ENCODE assay signal across 9 cellular contexts in genomic region chr22:23993581-23994177, GRCh38. TPM values are rescaled to one million over a fixed set of nuclear protein-coding genes. Genes with fewer than 3 reads are reported as not detected.
DNase-seq lines count a peak whose midpoint lies in the region; ATAC-seq, FAIRE-seq and TF ChIP-seq lines count a peak whose summit lies in the region.
"Not testable (repeated sequence)": the region's sequence is repeated elsewhere in the genome, so short reads cannot be mapped to it uniquely, and the experiment has no call there.
"Had no signal": no experiment of that assay in that cellular context is flagged by ENCODE, and none has a peak within 500 bp of the region (broad histone marks: within the 10 kb centered on the region; RNA-seq: fewer than 3 reads in every experiment).

No MANE protein-coding gene starts in this region.

- BruUV-seq in HCT116 (replicated peaks; lab: Mats Ljungman, UMichigan); HepG2 (replicated peaks; lab: Mats Ljungman, UMichigan): not testable (repeated sequence)

- TF ChIP-seq EP300 in HepG2 (IDR thresholded peaks at IDR 0.05; ENCODE audit: low read depth in 2 of 2, low read length in 2 of 2); HepG2 (CRISPR knock-in tag; IDR thresholded peaks at IDR 0.05; ENCODE audit: borderline replicate concordance): not testable (repeated sequence)

- not testable (repeated sequence) for H3K27me3 Mint-ChIP-seq in T-helper 17 cell

- DNase-seq in HCT116 (ENCODE audit: low read depth, low spot score) (peak; percentile 22), NCI-H2171 (lab: John Stamatoyannopoulos, UW) (peak; percentile 25), body of pancreas (peak; percentile 42 to 64 (median 52))
- not testable (repeated sequence) for DNase-seq in T-helper 17 cell; HepG2 (ENCODE audit: low spot score)

- not testable (repeated sequence) for TF ChIP-seq POLR2A in HCT116 (IDR thresholded peaks at IDR 0.05; ENCODE audit: borderline replicate concordance, extremely low read depth, insufficient read depth, insufficient read length); body of pancreas (IDR thresholded peaks at IDR 0.05); HepG2 (IDR thresholded peaks at IDR 0.05; ENCODE audit: insufficient read depth in 1 of 2, low read depth in 2 of 2, low read length in 2 of 2)

- in situ Hi-C loops in HepG2 (cut with HindIII; ENCODE audit: extremely low pct_ligation_motif_present, low pct_unique_long_range_greater_than_20kb): not testable (repeated sequence)

- not testable (repeated sequence) for H3K36me3 ChIP-seq in HCT116 (ENCODE audit: control insufficient read depth in 1 of 2, insufficient read depth in 2 of 2, low read length in 2 of 2); body of pancreas (replicated peaks in 1 of 2; ENCODE audit: insufficient read depth in 1 of 2, low read depth in 2 of 2); HepG2 (replicated peaks in 1 of 2; ENCODE audit: control insufficient read depth in 1 of 2, insufficient read depth in 2 of 2, low read length in 2 of 2)

- H3K4me1 ChIP-seq in HCT116 (ENCODE audit: control insufficient read depth in 1 of 2, insufficient read depth in 2 of 2, low read length in 2 of 2); body of pancreas; HepG2 (ENCODE audit: insufficient read depth, low read length): not testable (repeated sequence)

- peak; percentile 86 for ATAC-seq in HCT116
- not testable (repeated sequence) for ATAC-seq in T-helper 17 cell, HepG2
- ATAC-seq in body of pancreas: peak; percentile 59

- not testable (repeated sequence) for H3K27ac ChIP-seq in HCT116 (ENCODE audit: low read depth, low read length); body of pancreas; HepG2 (ENCODE audit: extremely low read length, insufficient read depth, low read length)

- H3K9me3 ChIP-seq in HCT116 (ENCODE audit: control insufficient read depth in 1 of 2, insufficient read depth in 1 of 2, low read depth in 1 of 2, low read length in 2 of 2); T-helper 17 cell (ENCODE audit: control insufficient read depth, low read length, poor library complexity, severe bottlenecking); body of pancreas; HepG2 (ENCODE audit: low read length): not testable (repeated sequence)

- not testable (repeated sequence) for H3K27me3 ChIP-seq in HCT116 (ENCODE audit: insufficient read depth, low read length); body of pancreas; HepG2 (ENCODE audit: control insufficient read depth in 1 of 2, insufficient read depth in 2 of 2, low read length in 2 of 2)

- not testable (repeated sequence) for H3K79me2 ChIP-seq in HCT116 (ENCODE audit: insufficient read depth, low read length); HepG2 (ENCODE audit: insufficient read depth, low read length)

- RAD21 ChIA-PET in HCT116 (lab: Charles Lee; ENCODE audit: low non-redundant PET in 1 of 2, low total read pairs in 2 of 2, uncharacterized antibody in 2 of 2, unreplicated experiment in 2 of 2): not testable (repeated sequence)

- not testable (repeated sequence) for TF ChIP-seq RAD21 in HCT116 (IDR thresholded peaks at IDR 0.05; ENCODE audit: low read depth); HepG2 (CRISPR knock-in tag; IDR thresholded peaks at IDR 0.05)

- not testable (repeated sequence) for H3K36me3 Mint-ChIP-seq in T-helper 17 cell (ENCODE audit: low read depth)

- WGBS in body of pancreas, 2 donors: 33 to 47% methylated on average over 4 of the region's 4 CpGs
- 9% methylated on average over 4 of the region's 4 CpGs for WGBS in HepG2 (ENCODE audit: low lambda C conversion rate)

- not testable (repeated sequence) for H3K4me2 ChIP-seq in HCT116 (ENCODE audit: low read length); HepG2 (ENCODE audit: low read depth, low read length)

- H3K27ac Mint-ChIP-seq in T-helper 17 cell: peak overlapping the region; percentile 54

- POLR2A ChIA-PET in HCT116 (lab: Charles Lee): interaction anchor here (0.6 kb wide), 1 partner anchor 806 kb away, joined by 5 read pairs; no protein-coding TSS in a partner anchor
- POLR2A ChIA-PET in HepG2 (lab: Yijun Ruan, JAX): not testable (repeated sequence)

- CTCF ChIA-PET in HCT116 (lab: Charles Lee); HepG2 (lab: Yijun Ruan, JAX; ENCODE audit: low intra/inter-chr PET ratio, low total read pairs): not testable (repeated sequence)

- not testable (repeated sequence) for H4K20me1 ChIP-seq in HCT116 (ENCODE audit: insufficient read depth); HepG2 (ENCODE audit: insufficient read depth, low read length)

- peak overlapping the region; percentile 74 for H2AFZ ChIP-seq in HCT116 (ENCODE audit: low read depth, low read length, poor library complexity, severe bottlenecking)
- H2AFZ ChIP-seq in HepG2 (ENCODE audit: low read length): peak overlapping the region; percentile 27

- intact Hi-C loops in HCT116 (cut with micrococcal nuclease); body of pancreas (cut with DNase I); HepG2 (cut with micrococcal nuclease; ENCODE audit: unreplicated experiment): not testable (repeated sequence)

- peaks cover 11% of the 10 kb centered on the region for H3K4me1 Mint-ChIP-seq in T-helper 17 cell

- not testable (repeated sequence) for H3K9me2 ChIP-seq in HCT116 (ENCODE audit: insufficient read depth)

- peak; percentile 26 for FAIRE-seq in HepG2 (lab: Jason Lieb, UNC)

- not testable (repeated sequence) for H3K9ac ChIP-seq in HCT116 (ENCODE audit: low read length); HepG2 (ENCODE audit: insufficient read depth, low read depth, low read length)

- not testable (repeated sequence) for H3K4me3 ChIP-seq in HCT116 (replicated peaks in 1 of 2; ENCODE audit: low read depth in 1 of 2, low read length in 2 of 2); body of pancreas; HepG2 (replicated peaks in 1 of 3; ENCODE audit: insufficient read depth in 1 of 3, low read depth in 2 of 3, low read length in 3 of 3)

- TF ChIP-seq CTCF in HCT116 (IDR thresholded peaks at IDR 0.05 in 2 of 3, conservative IDR thresholded peaks at IDR 0.05 in 1 of 3; ENCODE audit: borderline replicate concordance in 1 of 3, insufficient read depth in 1 of 3, low read depth in 2 of 3, low read length in 2 of 3); body of pancreas (IDR thresholded peaks at IDR 0.05); HepG2 (CRISPR knock-in tag; IDR thresholded peaks at IDR 0.05): not testable (repeated sequence)

- not testable (repeated sequence) for H3K4me3 Mint-ChIP-seq in T-helper 17 cell

RNA-seq across cellular contexts. Expression of gene GSTT4, which starts 11.6 kb away (rescaled TPM):
- not detected for total RNA-seq in HCT116 (2021; ENCODE audit: unreplicated experiment)
- polyA plus RNA-seq in HCT116 (2012): not detected in 2 replicates
- total RNA-seq in T-helper 17 cell: not detected
- not detected for total RNA-seq in body of pancreas
- total RNA-seq in HepG2 (2016; rRNA removed; fragmentation: Illumina TruSeq; extraction: Trizol): 0.18 and 0.62 TPM in 2 replicates
- 0.30 and 0.44 TPM in 2 replicates for total RNA-seq in HepG2 (2016; cell fraction: cytosol; rRNA removed; fragmentation: Illumina TruSeq; extraction: Trizol; ENCODE audit: low read depth)
- 0.22 and 0.82 TPM in 2 replicates for total RNA-seq in HepG2 (2016; cell fraction: insoluble cytoplasmic fraction; rRNA removed; fragmentation: Illumina TruSeq; extraction: Trizol)
- total RNA-seq in HepG2 (2016; cell fraction: membrane; rRNA removed; fragmentation: Illumina TruSeq; extraction: Trizol): 0.62 and 0.77 TPM in 2 replicates
- 0.94 and 1.2 TPM in 2 replicates for total RNA-seq in HepG2 (2016; cell fraction: nucleus; rRNA removed; fragmentation: Illumina TruSeq; extraction: Trizol)
- 0.59 and 0.63 TPM in 2 replicates for polyA plus RNA-seq in HepG2 (2011; rRNA removed)
- polyA plus RNA-seq in HepG2 (2011; cell fraction: cytosol; rRNA removed): 0.06 and 0.16 TPM in 2 replicates
- polyA plus RNA-seq in HepG2 (2011; cell fraction: nucleus; rRNA removed): 2.4 and 3.5 TPM in 2 replicates
- polyA plus RNA-seq in HepG2 (2012): 0.16 and 0.23 TPM in 2 replicates
- 0.15 and 0.20 TPM in 2 replicates for polyA plus RNA-seq in HepG2 (2016; cell fraction: cytosol; fragmentation: Illumina TruSeq; extraction: Trizol; ENCODE audit: low read depth)
- polyA plus RNA-seq in HepG2 (2016; cell fraction: insoluble cytoplasmic fraction; fragmentation: Illumina TruSeq; extraction: Trizol; ENCODE audit: low read depth): not detected in 2 replicates
- 0.30 TPM in 1 of 2 replicates, not detected in the other for polyA plus RNA-seq in HepG2 (2016; cell fraction: membrane; fragmentation: Illumina TruSeq; extraction: Trizol; ENCODE audit: low read depth)
- polyA plus RNA-seq in HepG2 (2016; cell fraction: nucleus; fragmentation: Illumina TruSeq; extraction: Trizol; ENCODE audit: insufficient read depth, low read depth): 2.0 and 2.2 TPM in 2 replicates
- polyA minus RNA-seq in HepG2 (2011; rRNA and poly(A)+ RNA removed; ENCODE audit: low replicate concordance): 1.8 TPM in 1 of 2 replicates, not detected in the other
- not detected in 2 replicates for polyA minus RNA-seq in HepG2 (2011; cell fraction: cytosol; rRNA and poly(A)+ RNA removed)
- 3.0 and 4.8 TPM in 2 replicates for polyA minus RNA-seq in HepG2 (2011; cell fraction: nucleus; rRNA and poly(A)+ RNA removed)
- total RNA-seq: A673; Calu3; CD8-positive, alpha-beta T cell; Right ventricle myocardium inferior had no signal

RNA-seq across cellular contexts. Expression of gene GSTT2, which starts 13.7 kb away (rescaled TPM):
- total RNA-seq in HCT116 (2021; ENCODE audit: unreplicated experiment): 5.1 TPM
- 3.4 and 4.3 TPM in 2 replicates for polyA plus RNA-seq in HCT116 (2012)
- not detected for total RNA-seq in T-helper 17 cell
- not detected for total RNA-seq in body of pancreas
- total RNA-seq in HepG2 (2016; rRNA removed; fragmentation: Illumina TruSeq; extraction: Trizol): not detected in 2 replicates
- total RNA-seq in HepG2 (2016; cell fraction: cytosol; rRNA removed; fragmentation: Illumina TruSeq; extraction: Trizol; ENCODE audit: low read depth): not detected in 2 replicates
- total RNA-seq in HepG2 (2016; cell fraction: insoluble cytoplasmic fraction; rRNA removed; fragmentation: Illumina TruSeq; extraction: Trizol): not detected in 2 replicates
- total RNA-seq in HepG2 (2016; cell fraction: membrane; rRNA removed; fragmentation: Illumina TruSeq; extraction: Trizol): not detected in 2 replicates
- total RNA-seq in HepG2 (2016; cell fraction: nucleus; rRNA removed; fragmentation: Illumina TruSeq; extraction: Trizol): not detected in 2 replicates
- not detected in 2 replicates for polyA plus RNA-seq in HepG2 (2011; rRNA removed)
- polyA plus RNA-seq in HepG2 (2011; cell fraction: cytosol; rRNA removed): not detected in 2 replicates
- 0.21 and 0.71 TPM in 2 replicates for polyA plus RNA-seq in HepG2 (2011; cell fraction: nucleus; rRNA removed)
- 0.21 TPM in 1 of 2 replicates, not detected in the other for polyA plus RNA-seq in HepG2 (2012)
- not detected in 2 replicates for polyA plus RNA-seq in HepG2 (2016; cell fraction: cytosol; fragmentation: Illumina TruSeq; extraction: Trizol; ENCODE audit: low read depth)
- polyA plus RNA-seq in HepG2 (2016; cell fraction: insoluble cytoplasmic fraction; fragmentation: Illumina TruSeq; extraction: Trizol; ENCODE audit: low read depth): not detected in 2 replicates
- not detected in 2 replicates for polyA plus RNA-seq in HepG2 (2016; cell fraction: membrane; fragmentation: Illumina TruSeq; extraction: Trizol; ENCODE audit: low read depth)
- 0.45 TPM in 1 of 2 replicates, not detected in the other for polyA plus RNA-seq in HepG2 (2016; cell fraction: nucleus; fragmentation: Illumina TruSeq; extraction: Trizol; ENCODE audit: insufficient read depth, low read depth)
- polyA minus RNA-seq in HepG2 (2011; rRNA and poly(A)+ RNA removed; ENCODE audit: low replicate concordance): not detected in 2 replicates
- not detected in 2 replicates for polyA minus RNA-seq in HepG2 (2011; cell fraction: cytosol; rRNA and poly(A)+ RNA removed)
- not detected in 2 replicates for polyA minus RNA-seq in HepG2 (2011; cell fraction: nucleus; rRNA and poly(A)+ RNA removed)
- total RNA-seq: A673; CD8-positive, alpha-beta T cell; Right ventricle myocardium inferior had no signal

RNA-seq across cellular contexts. Expression of gene CABIN1, which starts 17.4 kb away (rescaled TPM):
- total RNA-seq in HCT116 (2021; ENCODE audit: unreplicated experiment) (63.2 TPM), T-helper 17 cell (100 to 1,000 TPM; 112 to 126 TPM), body of pancreas (10 to 100 TPM; 32.4 to 80.8 TPM), HepG2 (2016; rRNA removed; fragmentation: Illumina TruSeq; extraction: Trizol) (51.3 and 61.3 TPM in 2 replicates)
- polyA plus RNA-seq in HCT116 (2012): 43.6 and 46.4 TPM in 2 replicates
- 14.3 and 17.6 TPM in 2 replicates for total RNA-seq in HepG2 (2016; cell fraction: cytosol; rRNA removed; fragmentation: Illumina TruSeq; extraction: Trizol; ENCODE audit: low read depth)
- 52.6 and 55.2 TPM in 2 replicates for total RNA-seq in HepG2 (2016; cell fraction: insoluble cytoplasmic fraction; rRNA removed; fragmentation: Illumina TruSeq; extraction: Trizol)
- total RNA-seq in HepG2 (2016; cell fraction: membrane; rRNA removed; fragmentation: Illumina TruSeq; extraction: Trizol): 20.5 and 20.9 TPM in 2 replicates
- 68.3 and 86.3 TPM in 2 replicates for total RNA-seq in HepG2 (2016; cell fraction: nucleus; rRNA removed; fragmentation: Illumina TruSeq; extraction: Trizol)
- 10.2 and 12.0 TPM in 2 replicates for polyA plus RNA-seq in HepG2 (2011; rRNA removed)
- 5.5 and 7.0 TPM in 2 replicates for polyA plus RNA-seq in HepG2 (2011; cell fraction: cytosol; rRNA removed)
- polyA plus RNA-seq in HepG2 (2011; cell fraction: nucleus; rRNA removed): 68.4 and 82.0 TPM in 2 replicates
- polyA plus RNA-seq in HepG2 (2012): 19.1 and 30.8 TPM in 2 replicates
- 3.8 and 4.8 TPM in 2 replicates for polyA plus RNA-seq in HepG2 (2016; cell fraction: cytosol; fragmentation: Illumina TruSeq; extraction: Trizol; ENCODE audit: low read depth)
- polyA plus RNA-seq in HepG2 (2016; cell fraction: insoluble cytoplasmic fraction; fragmentation: Illumina TruSeq; extraction: Trizol; ENCODE audit: low read depth): 30.8 and 43.5 TPM in 2 replicates
- 8.6 and 10.2 TPM in 2 replicates for polyA plus RNA-seq in HepG2 (2016; cell fraction: membrane; fragmentation: Illumina TruSeq; extraction: Trizol; ENCODE audit: low read depth)
- polyA plus RNA-seq in HepG2 (2016; cell fraction: nucleus; fragmentation: Illumina TruSeq; extraction: Trizol; ENCODE audit: insufficient read depth, low read depth): 146 and 156 TPM in 2 replicates
- polyA minus RNA-seq in HepG2 (2011; rRNA and poly(A)+ RNA removed; ENCODE audit: low replicate concordance): 17.9 and 49.9 TPM in 2 replicates
- 22.2 and 23.7 TPM in 2 replicates for polyA minus RNA-seq in HepG2 (2011; cell fraction: cytosol; rRNA and poly(A)+ RNA removed)
- 47.6 and 50.8 TPM in 2 replicates for polyA minus RNA-seq in HepG2 (2011; cell fraction: nucleus; rRNA and poly(A)+ RNA removed)

RNA-seq across cellular contexts. Expression of gene DDT, which starts 19.4 kb away (rescaled TPM):
- total RNA-seq in HCT116 (2021; ENCODE audit: unreplicated experiment): 217 TPM
- 228 and 271 TPM in 2 replicates for polyA plus RNA-seq in HCT116 (2012)
- 10 to 100 TPM; 69.4 to 74.2 TPM for total RNA-seq in T-helper 17 cell
- 10 to 100 TPM; 70.3 to 78.4 TPM for total RNA-seq in body of pancreas
- 120 and 143 TPM in 2 replicates for total RNA-seq in HepG2 (2016; rRNA removed; fragmentation: Illumina TruSeq; extraction: Trizol)
- total RNA-seq in HepG2 (2016; cell fraction: cytosol; rRNA removed; fragmentation: Illumina TruSeq; extraction: Trizol; ENCODE audit: low read depth): 60.4 and 70.3 TPM in 2 replicates
- total RNA-seq in HepG2 (2016; cell fraction: insoluble cytoplasmic fraction; rRNA removed; fragmentation: Illumina TruSeq; extraction: Trizol): 129 and 145 TPM in 2 replicates
- total RNA-seq in HepG2 (2016; cell fraction: membrane; rRNA removed; fragmentation: Illumina TruSeq; extraction: Trizol): 63.1 and 70.2 TPM in 2 replicates
- 47.8 and 63.8 TPM in 2 replicates for total RNA-seq in HepG2 (2016; cell fraction: nucleus; rRNA removed; fragmentation: Illumina TruSeq; extraction: Trizol)
- 159 and 181 TPM in 2 replicates for polyA plus RNA-seq in HepG2 (2011; rRNA removed)
- 124 and 244 TPM in 2 replicates for polyA plus RNA-seq in HepG2 (2011; cell fraction: cytosol; rRNA removed)
- polyA plus RNA-seq in HepG2 (2011; cell fraction: nucleus; rRNA removed): 150 and 188 TPM in 2 replicates
- polyA plus RNA-seq in HepG2 (2012): 66.3 and 104 TPM in 2 replicates
- polyA plus RNA-seq in HepG2 (2016; cell fraction: cytosol; fragmentation: Illumina TruSeq; extraction: Trizol; ENCODE audit: low read depth): 67.3 and 70.6 TPM in 2 replicates
- polyA plus RNA-seq in HepG2 (2016; cell fraction: insoluble cytoplasmic fraction; fragmentation: Illumina TruSeq; extraction: Trizol; ENCODE audit: low read depth): 125 and 141 TPM in 2 replicates
- polyA plus RNA-seq in HepG2 (2016; cell fraction: membrane; fragmentation: Illumina TruSeq; extraction: Trizol; ENCODE audit: low read depth): 61.9 and 66.8 TPM in 2 replicates
- 98.1 and 122 TPM in 2 replicates for polyA plus RNA-seq in HepG2 (2016; cell fraction: nucleus; fragmentation: Illumina TruSeq; extraction: Trizol; ENCODE audit: insufficient read depth, low read depth)
- polyA minus RNA-seq in HepG2 (2011; rRNA and poly(A)+ RNA removed; ENCODE audit: low replicate concordance): 36.0 and 80.8 TPM in 2 replicates
- 35.0 and 38.4 TPM in 2 replicates for polyA minus RNA-seq in HepG2 (2011; cell fraction: cytosol; rRNA and poly(A)+ RNA removed)
- 27.8 and 28.0 TPM in 2 replicates for polyA minus RNA-seq in HepG2 (2011; cell fraction: nucleus; rRNA and poly(A)+ RNA removed)

RNA-seq across cellular contexts. Expression of gene DDTL, which starts 27.0 kb away (rescaled TPM):
- total RNA-seq in HCT116 (2021; ENCODE audit: unreplicated experiment) (3.4 TPM), T-helper 17 cell (1 to 10 TPM; 2.4 to 3.5 TPM), body of pancreas (under 1 TPM in 1 of 2 donors, not detected in 1; 0.66 TPM), HepG2 (2016; rRNA removed; fragmentation: Illumina TruSeq; extraction: Trizol) (0.31 TPM in 1 of 2 replicates, not detected in the other)
- polyA plus RNA-seq in HCT116 (2012): 3.1 and 3.8 TPM in 2 replicates
- total RNA-seq in HepG2 (2016; cell fraction: cytosol; rRNA removed; fragmentation: Illumina TruSeq; extraction: Trizol; ENCODE audit: low read depth): 0.30 TPM in 1 of 2 replicates, not detected in the other
- 0.13 and 0.26 TPM in 2 replicates for total RNA-seq in HepG2 (2016; cell fraction: insoluble cytoplasmic fraction; rRNA removed; fragmentation: Illumina TruSeq; extraction: Trizol)
- total RNA-seq in HepG2 (2016; cell fraction: membrane; rRNA removed; fragmentation: Illumina TruSeq; extraction: Trizol): 0.28 TPM in 1 of 2 replicates, not detected in the other
- total RNA-seq in HepG2 (2016; cell fraction: nucleus; rRNA removed; fragmentation: Illumina TruSeq; extraction: Trizol): 0.28 TPM in 1 of 2 replicates, not detected in the other
- 0.07 TPM in 1 of 2 replicates, not detected in the other for polyA plus RNA-seq in HepG2 (2011; rRNA removed)
- polyA plus RNA-seq in HepG2 (2011; cell fraction: cytosol; rRNA removed): not detected in 2 replicates
- 0.10 TPM in 1 of 2 replicates, not detected in the other for polyA plus RNA-seq in HepG2 (2011; cell fraction: nucleus; rRNA removed)
- 4.9 and 5.3 TPM in 2 replicates for polyA plus RNA-seq in HepG2 (2012)
- 0.10 TPM in 1 of 2 replicates, not detected in the other for polyA plus RNA-seq in HepG2 (2016; cell fraction: cytosol; fragmentation: Illumina TruSeq; extraction: Trizol; ENCODE audit: low read depth)
- polyA plus RNA-seq in HepG2 (2016; cell fraction: insoluble cytoplasmic fraction; fragmentation: Illumina TruSeq; extraction: Trizol; ENCODE audit: low read depth): 0.23 TPM in 1 of 2 replicates, not detected in the other
- polyA plus RNA-seq in HepG2 (2016; cell fraction: membrane; fragmentation: Illumina TruSeq; extraction: Trizol; ENCODE audit: low read depth): not detected in 2 replicates
- not detected in 2 replicates for polyA plus RNA-seq in HepG2 (2016; cell fraction: nucleus; fragmentation: Illumina TruSeq; extraction: Trizol; ENCODE audit: insufficient read depth, low read depth)
- 0.22 and 11.7 TPM in 2 replicates for polyA minus RNA-seq in HepG2 (2011; rRNA and poly(A)+ RNA removed; ENCODE audit: low replicate concordance)
- not detected in 2 replicates for polyA minus RNA-seq in HepG2 (2011; cell fraction: cytosol; rRNA and poly(A)+ RNA removed)
- not detected in 2 replicates for polyA minus RNA-seq in HepG2 (2011; cell fraction: nucleus; rRNA and poly(A)+ RNA removed)
- total RNA-seq: A673; CD8-positive, alpha-beta T cell had no signal
